In genomic region chr2:89048138-89049066, GRCh38 we compare ENCODE assay signal across 8 cellular contexts.
A peak's percentile ranks its signal among the peaks of the same experiment; 100 is the strongest.
DNase-seq lines count a peak whose midpoint lies in the region; ATAC-seq, FAIRE-seq and TF ChIP-seq lines count a peak whose summit lies in the region.
"Not testable (repeated sequence)": the region's sequence is repeated elsewhere in the genome, so short reads cannot be mapped to it uniquely, and the experiment has no call there.

No MANE protein-coding gene starts in this region.

- H3K27me3 ChIP-seq in H7 (ENCODE audit: control insufficient read depth, insufficient read depth, low read length); OCI-LY1 (ENCODE audit: insufficient read depth, low read length): not testable (repeated sequence)

- FAIRE-seq in urothelium cell line (lab: Jason Lieb, UNC) = peak; percentile 95

- not testable (repeated sequence) for H3K36me3 Mint-ChIP-seq in activated T-helper 17 cell treated with anti-CD3 and anti-CD28 coated beads, Interleukin-2, amount 50 U/mL, for 72 hours (ENCODE audit: low read depth)

- not testable (repeated sequence) for H3K4me1 Mint-ChIP-seq in activated T-helper 17 cell treated with anti-CD3 and anti-CD28 coated beads, Interleukin-2, amount 50 U/mL, for 72 hours

- not testable (repeated sequence) for H3K79me2 ChIP-seq in OCI-LY1 (ENCODE audit: insufficient read depth, low read length)

- DNase-seq in Daoy (ENCODE audit: low read depth) = peak; percentile 23
- peak; percentile 14 for DNase-seq in H7
- peak; percentile 10 for DNase-seq in foreskin melanocyte
- peak in 1 of 3 donors; percentile 24 for DNase-seq in mucosa of descending colon
- peak; percentile 47 for DNase-seq in urothelium cell line (ENCODE audit: low spot score)

- H3K36me3 ChIP-seq in H7 (replicated peaks; ENCODE audit: control insufficient read depth, insufficient read depth, low read length); OCI-LY1 (ENCODE audit: insufficient read depth, low read length); mucosa of descending colon (ENCODE audit: low read depth): not testable (repeated sequence)

- H3K4me1 ChIP-seq in OCI-LY1 (ENCODE audit: insufficient read depth, low read length, severe bottlenecking); mucosa of descending colon (ENCODE audit: low read depth): not testable (repeated sequence)

- H3K27ac Mint-ChIP-seq in activated T-helper 17 cell treated with anti-CD3 and anti-CD28 coated beads, Interleukin-2, amount 50 U/mL, for 72 hours = not testable (repeated sequence)

- peak; percentile 59 for TF ChIP-seq CTCF in LNCAP (IDR thresholded peaks at IDR 0.05)
- TF ChIP-seq CTCF in OCI-LY1 (IDR thresholded peaks at IDR 0.05; ENCODE audit: low read length) = peak; percentile 64
- peak; percentile 14 for TF ChIP-seq CTCF in mucosa of descending colon (IDR thresholded peaks at IDR 0.05)

- not testable (repeated sequence) for H3K27ac ChIP-seq in OCI-LY1 (ENCODE audit: low read depth, low read length, poor library complexity, severe bottlenecking)

- not testable (repeated sequence) for H3K4me3 ChIP-seq in H7 (ENCODE audit: insufficient read depth, low read depth, low read length); OCI-LY1 (ENCODE audit: low read depth, low read length, poor library complexity, severe bottlenecking); mucosa of descending colon

- not testable (repeated sequence) for H3K9me2 ChIP-seq in OCI-LY1 (ENCODE audit: low read depth, low read length)

- not testable (repeated sequence) for H2AFZ ChIP-seq in OCI-LY1 (ENCODE audit: low read length)

- not testable (repeated sequence) for H3F3A ChIP-seq in OCI-LY1 (ENCODE audit: insufficient read depth, low read length)

- not testable (repeated sequence) for H3K4me2 ChIP-seq in OCI-LY1 (ENCODE audit: low read length)

- not testable (repeated sequence) for H3K9me3 ChIP-seq in OCI-LY1 (ENCODE audit: low read length); mucosa of descending colon

- intact Hi-C loops in mucosa of descending colon (cut with DNase I, micrococcal nuclease) = not testable (repeated sequence)

- H3K4me3 Mint-ChIP-seq in activated T-helper 17 cell treated with anti-CD3 and anti-CD28 coated beads, Interleukin-2, amount 50 U/mL, for 72 hours = not testable (repeated sequence)

- ATAC-seq in activated T-helper 17 cell treated with anti-CD3 and anti-CD28 coated beads, Interleukin-2, amount 50 U/mL, for 72 hours (replicated peaks) = peak; percentile 44
- ATAC-seq in mucosa of descending colon = peak; percentile 61

- not testable (repeated sequence) for H4K20me1 ChIP-seq in OCI-LY1 (ENCODE audit: insufficient read depth, low read length)

- not testable (repeated sequence) for H3K9me3 Mint-ChIP-seq in activated T-helper 17 cell treated with anti-CD3 and anti-CD28 coated beads, Interleukin-2, amount 50 U/mL, for 72 hours

- H3K9ac ChIP-seq in OCI-LY1 (ENCODE audit: low read length) = not testable (repeated sequence)

- H3K27me3 Mint-ChIP-seq in activated T-helper 17 cell treated with anti-CD3 and anti-CD28 coated beads, Interleukin-2, amount 50 U/mL, for 72 hours = not testable (repeated sequence)

Comparison
In these comparisons a context has a peak if more than half of its experiments do, and no peak if none do; other contexts are left out.
1. CTCF ChIP-seq: peak in every context shown above with its lines; median percentile 64 in OCI-LY1; 59 in LNCAP; 14 in mucosa of descending colon.